ENCODE assay signal across 13 cellular contexts in the genomic region with DNA sequence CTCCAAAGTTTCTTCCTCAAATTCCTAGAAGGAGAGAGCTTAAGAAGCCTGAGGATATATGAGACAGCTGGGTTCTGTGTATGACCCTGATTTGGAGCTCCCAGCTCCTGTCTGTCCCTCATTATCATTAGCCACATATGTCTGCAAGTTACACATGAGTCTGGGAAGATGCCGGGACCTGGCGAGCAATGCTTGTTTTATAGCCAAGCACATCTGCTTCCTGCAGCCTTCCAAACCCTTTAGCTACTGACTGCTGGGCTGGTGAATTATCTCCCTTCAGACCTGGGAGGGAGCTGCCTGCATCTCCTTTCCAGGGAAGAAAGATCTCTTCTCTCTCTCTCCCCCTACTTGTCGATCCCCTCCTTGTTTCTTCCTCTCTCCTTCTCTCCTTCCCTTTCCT.
DNase-seq lines count a peak whose midpoint lies in the region; ATAC-seq, FAIRE-seq and TF ChIP-seq lines count a peak whose summit lies in the region.
"Had no signal": no experiment of that assay in that cellular context is flagged by ENCODE, and none has a peak within 500 bp of the region (broad histone marks: within the 10 kb centered on the region; RNA-seq: fewer than 3 reads in every experiment).

No MANE protein-coding gene starts in this region.

- H3K9ac ChIP-seq in GM23248 (no peak overlapping the region), trophoblast cell (ENCODE audit: low read length) (no peak overlapping the region)

- no peak overlapping the region for H3K4me3 ChIP-seq in A549
- H3K4me3 ChIP-seq in GM23248: no peak overlapping the region
- no peak overlapping the region for H3K4me3 ChIP-seq in adrenal gland
- no peak overlapping the region for H3K4me3 ChIP-seq in trophoblast cell (ENCODE audit: low read depth, low read length)
- H3K4me3 ChIP-seq: colonic mucosa, left lung had no signal

- no peak overlapping the region for H4K12ac ChIP-seq in trophoblast cell (ENCODE audit: low read depth, low read length)

- no peaks in the 10 kb centered on the region for H3K9me3 ChIP-seq in A549
- no peaks in the 10 kb centered on the region for H3K9me3 ChIP-seq in GM23248 (ENCODE audit: low read depth)
- H3K9me3 ChIP-seq in adrenal gland (replicated peaks in 1 of 3): no peaks in the 10 kb centered on the region
- no peaks in the 10 kb centered on the region for H3K9me3 ChIP-seq in trophoblast cell (ENCODE audit: insufficient read depth, low read depth, low read length)
- H3K9me3 ChIP-seq: BE2C, colonic mucosa, left lung had no signal

- no peak overlapping the region for H2BK120ac ChIP-seq in trophoblast cell (ENCODE audit: insufficient read depth, low read length, poor library complexity)

- no peak overlapping the region for H3K23ac ChIP-seq in trophoblast cell (ENCODE audit: low read length)

- no peaks in the 10 kb centered on the region for H4K20me1 ChIP-seq in GM23248 (ENCODE audit: insufficient read depth)

- no peak overlapping the region for H4K8ac ChIP-seq in trophoblast cell (ENCODE audit: low read depth, low read length)

- H2BK12ac ChIP-seq in trophoblast cell (ENCODE audit: low read length): no peak overlapping the region

- no peaks in the 10 kb centered on the region for H3K79me1 ChIP-seq in trophoblast cell (ENCODE audit: low read length)

- no peak overlapping the region for H3K4ac ChIP-seq in trophoblast cell (ENCODE audit: low read depth, low read length)

- 84% methylated on average over 3 of the region's 3 CpGs for WGBS in A549 (ENCODE audit: missing lambda C conversion rate)
- WGBS in GM23248 (ENCODE audit: low coverage in 1 of 2, low lambda C conversion rate in 2 of 2, missing lambda C conversion rate in 2 of 2), 2 experiments: 9 to 13% methylated on average over 3 of the region's 3 CpGs
- 27 to 32% (median 30%) methylated on average over 3 of the region's 3 CpGs for WGBS in adrenal gland, 4 donors
- WGBS in trophoblast cell (ENCODE audit: extremely low coverage, insufficient coverage, insufficient read length): no CpG with 5 or more reads among the region's 3 CpGs

- CTCF ChIA-PET in A549 (lab: Yijun Ruan, JAX): no interaction called here

- H4K91ac ChIP-seq in trophoblast cell (ENCODE audit: low read depth, low read length): no peak overlapping the region

- no peak overlapping the region for H3K14ac ChIP-seq in trophoblast cell (ENCODE audit: low read length)

- TF ChIP-seq RAD21 in A549 (conservative IDR thresholded peaks at IDR 0.05 in 1 of 2, IDR thresholded peaks at IDR 0.05 in 1 of 2): no peak

- H3K27me3 ChIP-seq in GM23248 (replicated peaks; ENCODE audit: insufficient read depth) (no peaks in the 10 kb centered on the region; the same call in 1 of the 2 replicates), adrenal gland (no peaks in the 10 kb centered on the region), trophoblast cell (ENCODE audit: insufficient read depth, low read length) (no peaks in the 10 kb centered on the region)
- H3K27me3 ChIP-seq: BE2C, colonic mucosa, left lung had no signal

- POLR2A ChIA-PET in A549 (lab: Yijun Ruan, JAX): no interaction called here

- FAIRE-seq in A549 (lab: Jason Lieb, UNC): no peak

- TF ChIP-seq POLR2A in A549 (IDR thresholded peaks at IDR 0.05; ENCODE audit: low read length) (no peak), adrenal gland (IDR thresholded peaks at IDR 0.05) (no peak)

- no peak for TF ChIP-seq EP300 in A549 (IDR thresholded peaks at IDR 0.05)

- H3K18ac ChIP-seq in trophoblast cell (ENCODE audit: low read length): no peak overlapping the region

- H3K79me2 ChIP-seq in GM23248 (ENCODE audit: insufficient read depth): no peaks in the 10 kb centered on the region
- H3K79me2 ChIP-seq in trophoblast cell (ENCODE audit: control insufficient read depth, insufficient read depth, low read length, poor library complexity): no peaks in the 10 kb centered on the region

- H2AK5ac ChIP-seq in trophoblast cell (ENCODE audit: low read length): no peak overlapping the region

- H3K27ac ChIP-seq in A549 (peak overlapping the region; percentile 13 to 85; a peak in 4 of 6 replicates), GM23248 (no peak overlapping the region), adrenal gland (no peak overlapping the region), trophoblast cell (ENCODE audit: low read depth, low read length) (no peak overlapping the region)
- H3K27ac ChIP-seq: colonic mucosa, left lung had no signal

- H3K4me1 ChIP-seq in A549: peaks cover 25% of the 10 kb centered on the region
- no peaks in the 10 kb centered on the region for H3K4me1 ChIP-seq in GM23248 (ENCODE audit: insufficient read depth)
- peaks cover 0 to 8% of the 10 kb centered on the region in 2 donors for H3K4me1 ChIP-seq in adrenal gland (replicated peaks in 1 of 2)
- no peaks in the 10 kb centered on the region for H3K4me1 ChIP-seq in trophoblast cell (ENCODE audit: control insufficient read depth in 1 of 2, insufficient read depth in 2 of 2, low read length in 2 of 2)
- H3K4me1 ChIP-seq: BE2C, colonic mucosa, left lung had no signal

- DNase-seq in A549 (ENCODE audit: low read depth in 1 of 2, low spot score in 1 of 2) (no peak), GM23248 (peak; percentile 30), adrenal gland (peak; percentile 11 to 59 (median 21)), left cardiac atrium (no peak), trophoblast cell (no peak), left colon (no peak), omental fat pad (ENCODE audit: low spot score) (no peak)
- DNase-seq: activated naive CD4-positive, alpha-beta T cell treated with anti-CD3 and anti-CD28 coated beads for 36 hours; BE2C; colonic mucosa; left lung; NCI-H187 had no signal

- H3K36me3 ChIP-seq in GM23248 (ENCODE audit: low read depth): no peaks in the 10 kb centered on the region
- H3K36me3 ChIP-seq in adrenal gland (replicated peaks in 1 of 2): no peaks in the 10 kb centered on the region
- no peaks in the 10 kb centered on the region for H3K36me3 ChIP-seq in trophoblast cell (ENCODE audit: control insufficient read depth in 1 of 2, insufficient read depth in 2 of 2, low read length in 2 of 2)
- H3K36me3 ChIP-seq: BE2C, colonic mucosa, left lung had no signal

- H3K9me2 ChIP-seq in GM23248 (ENCODE audit: insufficient read depth): no peaks in the 10 kb centered on the region

- no peak overlapping the region for H2BK5ac ChIP-seq in trophoblast cell (ENCODE audit: low read depth, low read length, poor library complexity)

- TF ChIP-seq CTCF in A549 (IDR thresholded peaks at IDR 0.05) (no peak), adrenal gland (IDR thresholded peaks at IDR 0.05) (no peak), omental fat pad (IDR thresholded peaks at IDR 0.05) (no peak)

- no peaks in the 10 kb centered on the region for H3F3A ChIP-seq in GM23248 (ENCODE audit: insufficient read depth)

- intact Hi-C loops in adrenal gland (cut with DNase I): no loop called here
- intact Hi-C loops in left cardiac atrium (cut with DNase I): no loop called here
- intact Hi-C loops in left colon (cut with DNase I, micrococcal nuclease): no loop called here

- no peak overlapping the region for H2AFZ ChIP-seq in GM23248
- no peak overlapping the region for H2AFZ ChIP-seq in trophoblast cell (ENCODE audit: insufficient read depth, low read length, poor library complexity)

- H3K4me2 ChIP-seq in A549 (no peak overlapping the region), GM23248 (ENCODE audit: unreplicated experiment) (no peak overlapping the region), trophoblast cell (ENCODE audit: low read length) (no peak overlapping the region)

- in situ Hi-C loops in GM23248 (cut with MboI): no loop called here

- ATAC-seq in A549 (no peak), left cardiac atrium (peak; percentile 44), HG03460 (IDR thresholded peaks at IDR 0.05; ENCODE audit: unreplicated experiment) (no peak), left colon (no peak), omental fat pad (ENCODE audit: low FRiP score) (no peak)
- ATAC-seq: left lung had no signal

TF ChIP-seq in A549, 52 proteins besides CTCF, POLR2A, EP300 and RAD21:
- TF ChIP-seq, protein P1, sequence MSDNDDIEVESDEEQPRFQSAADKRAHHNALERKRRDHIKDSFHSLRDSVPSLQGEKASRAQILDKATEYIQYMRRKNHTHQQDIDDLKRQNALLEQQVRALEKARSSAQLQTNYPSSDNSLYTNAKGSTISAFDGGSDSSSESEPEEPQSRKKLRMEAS (IDR thresholded peaks at IDR 0.05): no peak
- TF ChIP-seq MAFK (IDR thresholded peaks at IDR 0.05; ENCODE audit: partially characterized antibody) (no peak), HOXB5 (CRISPR knock-in tag; IDR thresholded peaks at IDR 0.05) (no peak), CBX8 (IDR thresholded peaks at IDR 0.05) (no peak)
- TF ChIP-seq, protein P2, sequence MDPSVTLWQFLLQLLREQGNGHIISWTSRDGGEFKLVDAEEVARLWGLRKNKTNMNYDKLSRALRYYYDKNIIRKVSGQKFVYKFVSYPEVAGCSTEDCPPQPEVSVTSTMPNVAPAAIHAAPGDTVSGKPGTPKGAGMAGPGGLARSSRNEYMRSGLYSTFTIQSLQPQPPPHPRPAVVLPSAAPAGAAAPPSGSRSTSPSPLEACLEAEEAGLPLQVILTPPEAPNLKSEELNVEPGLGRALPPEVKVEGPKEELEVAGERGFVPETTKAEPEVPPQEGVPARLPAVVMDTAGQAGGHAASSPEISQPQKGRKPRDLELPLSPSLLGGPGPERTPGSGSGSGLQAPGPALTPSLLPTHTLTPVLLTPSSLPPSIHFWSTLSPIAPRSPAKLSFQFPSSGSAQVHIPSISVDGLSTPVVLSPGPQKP (IDR thresholded peaks at IDR 0.05; ENCODE audit: low read depth, low read length): no peak
TF ChIP-seq in A549: peak in this region for 0.

Comparison
In these comparisons a context has a peak if more than half of its experiments do, and no peak if none do; other contexts are left out.
1. ATAC-seq: peak in left cardiac atrium (2 of 2); none in A549 (0 of 2), HG03460 (single experiment), left colon (single experiment) and omental fat pad (single experiment).
2. DNase-seq: peak in GM23248 (single experiment) and adrenal gland (7 of 7); none in A549 (0 of 2), left cardiac atrium (single experiment), trophoblast cell (0 of 2), left colon (0 of 2) and omental fat pad (single experiment).
3. H3K27ac ChIP-seq: peak in A549 (2 of 2); none in GM23248 (single experiment), adrenal gland (0 of 5) and trophoblast cell (single experiment).